In genomic region chr10:85863301-85864172, GRCh38 we compare ENCODE assay signal across 19 cellular contexts.
A peak's percentile ranks its signal among the peaks of the same experiment; 100 is the strongest.
DNase-seq lines count a peak whose midpoint lies in the region; ATAC-seq and TF ChIP-seq lines count a peak whose summit lies in the region.
"Had no signal": no experiment of that assay in that cellular context is flagged by ENCODE, and none has a peak within 500 bp of the region (broad histone marks: within the 10 kb centered on the region; RNA-seq: fewer than 3 reads in every experiment).

No MANE protein-coding gene starts in this region.

- DNase-seq in HT-29 (ENCODE audit: low spot score) (peak; percentile 24), ecto neural progenitor cell (ENCODE audit: low spot score) (peak; percentile 32), left lobe of liver (ENCODE audit: low spot score) (no peak), smooth muscle cell (lab: John Stamatoyannopoulos, UW; ENCODE audit: unreplicated experiment) (no peak), putamen (ENCODE audit: low spot score) (no peak), NCI-H2081 (lab: John Stamatoyannopoulos, UW) (no peak)
- DNase-seq in activated CD4-positive, alpha-beta T cell treated with anti-CD3 and anti-CD28 coated beads, Interleukin-2, amount 50 U/mL, for 4 hours, result no peak
- DNase-seq in activated effector memory CD4-positive, alpha-beta T cell treated with Interleukin-2 at 50 U/mL for 16 hours, result no peak
- DNase-seq: COR-L47, EL, GOT3, IMR-90, Karpas-422, MG63, NCI-H1048, NCI-H1436, NCI-H1930, NCI-H345, PC-9 had no signal

- H3K9me3 ChIP-seq in smooth muscle cell (replicated peaks; ENCODE audit: low read depth), result no peaks in the 10 kb centered on the region
- H3K9me3 ChIP-seq: MG63 had no signal

- no peaks in the 10 kb centered on the region for H3K79me2 ChIP-seq in smooth muscle cell (ENCODE audit: low read depth)

- H3K4me3 ChIP-seq in smooth muscle cell, result no peak overlapping the region
- H3K4me3 ChIP-seq: MG63, PC-9 had no signal

- no peak overlapping the region for H2AFZ ChIP-seq in smooth muscle cell (ENCODE audit: low read depth)
- H2AFZ ChIP-seq: PC-9 had no signal

- H3K27ac ChIP-seq in smooth muscle cell (ENCODE audit: low read depth), result peak overlapping the region; percentile 83
- H3K27ac ChIP-seq: PC-9 had no signal

- H3F3A ChIP-seq in smooth muscle cell (ENCODE audit: low read depth), result peaks cover 17% of the 10 kb centered on the region

- H3K4me2 ChIP-seq in smooth muscle cell, result peak overlapping the region; percentile 70
- H3K4me2 ChIP-seq: PC-9 had no signal

- H3K27me3 ChIP-seq in smooth muscle cell (ENCODE audit: low read depth), result no peaks in the 10 kb centered on the region
- H3K27me3 ChIP-seq: MG63 had no signal

- H3K36me3 ChIP-seq in smooth muscle cell (ENCODE audit: low read depth), result no peaks in the 10 kb centered on the region
- H3K36me3 ChIP-seq: MG63 had no signal

- no peaks in the 10 kb centered on the region for H4K20me1 ChIP-seq in smooth muscle cell (ENCODE audit: low read depth)

- TF ChIP-seq CTCF in smooth muscle cell (IDR thresholded peaks at IDR 0.05; ENCODE audit: borderline replicate concordance, insufficient read depth, poor library complexity, severe bottlenecking), result no peak

- ATAC-seq in left lobe of liver, result peak; percentile 92

- H3K4me1 ChIP-seq in smooth muscle cell (ENCODE audit: low read depth), result peaks cover 20% of the 10 kb centered on the region

- WGBS in smooth muscle cell (ENCODE audit: low lambda C conversion rate), result 36% methylated on average over 7 of the region's 7 CpGs

- H3K9ac ChIP-seq in smooth muscle cell (ENCODE audit: low read depth), result no peak overlapping the region

Comparison
In these comparisons a context has a peak if more than half of its experiments do, and no peak if none do; other contexts are left out.
1. DNase-seq: peak in HT-29 (single experiment) and ecto neural progenitor cell (single experiment); none in left lobe of liver (single experiment), smooth muscle cell (single experiment), activated CD4-positive, alpha-beta T cell treated with anti-CD3 and anti-CD28 coated beads, Interleukin-2, amount 50 U/mL, for 4 hours (0 of 2), putamen (single experiment), NCI-H2081 (0 of 2) and activated effector memory CD4-positive, alpha-beta T cell treated with Interleukin-2 at 50 U/mL for 16 hours (single experiment).